In genomic region chr14:51953996-51954395, GRCh38 we compare ENCODE assay signal across 18 cellular contexts. TPM values are rescaled to one million over a fixed set of nuclear protein-coding genes. Genes with fewer than 3 reads are reported as not detected.
A peak's percentile ranks its signal among the peaks of the same experiment; 100 is the strongest.
DNase-seq lines count a peak whose midpoint lies in the region; ATAC-seq lines count a peak whose summit lies in the region.
"Had no signal": no experiment of that assay in that cellular context is flagged by ENCODE, and none has a peak within 500 bp of the region (broad histone marks: within the 10 kb centered on the region; RNA-seq: fewer than 3 reads in every experiment).

No MANE protein-coding gene starts in this region.

- peak overlapping the region in 9 of 10 donors; percentile 13 to 72 (median 45) for H3K27ac Mint-ChIP-seq in naive thymus-derived CD8-positive, alpha-beta T cell
- H3K27ac Mint-ChIP-seq: WTC11 had no signal

- H3K36me3 Mint-ChIP-seq in naive thymus-derived CD8-positive, alpha-beta T cell = peaks cover 64 to 94% (median 80%) of the 10 kb centered on the region in 3 donors

- in situ Hi-C loops in SK-MEL-5 (cut with HindIII; ENCODE audit: low pct_unique_long_range_greater_than_20kb, low sequenced_read_pairs) = no loop called here

- no peak overlapping the region for H3K4me3 Mint-ChIP-seq in naive thymus-derived CD8-positive, alpha-beta T cell
- H3K4me3 Mint-ChIP-seq: WTC11 had no signal

- H3K9me3 Mint-ChIP-seq in naive thymus-derived CD8-positive, alpha-beta T cell = peaks cover 8 to 21% (median 14%) of the 10 kb centered on the region in 9 donors

- peaks cover 13 to 32% (median 22%) of the 10 kb centered on the region in 4 donors for H3K4me1 Mint-ChIP-seq in naive thymus-derived CD8-positive, alpha-beta T cell
- H3K4me1 Mint-ChIP-seq: WTC11 had no signal

- no peak for ATAC-seq in naive thymus-derived CD8-positive, alpha-beta T cell
- no peak for ATAC-seq in GM19035 (IDR thresholded peaks at IDR 0.05; ENCODE audit: unreplicated experiment)
- ATAC-seq: HepG2, left lobe of liver, WTC11 had no signal

- no peaks in the 10 kb centered on the region for H3K27me3 Mint-ChIP-seq in naive thymus-derived CD8-positive, alpha-beta T cell

- POLR2A ChIA-PET in naive thymus-derived CD8-positive, alpha-beta T cell (lab: Charles Lee) = no interaction called here

- DNase-seq in NCI-H1436 (lab: John Stamatoyannopoulos, UW) (peak; percentile 64), NCI-H1436 treated with DMSO at 0.1 percent for 48 hours (lab: John Stamatoyannopoulos, UW) (no peak), COLO829 (ENCODE audit: low spot score) (peak; percentile 81), SK-MEL-5 (ENCODE audit: low read depth, low spot score) (peak; percentile 57), NCI-H1105 treated with DMSO at 0.1 percent for 48 hours (lab: John Stamatoyannopoulos, UW) (no peak), NOMO-1 treated with DMSO at 0.1 percent for 48 hours (lab: John Stamatoyannopoulos, UW; ENCODE audit: unreplicated experiment) (no peak)
- DNase-seq in naive thymus-derived CD8-positive, alpha-beta T cell = no peak
- DNase-seq: activated CD8-positive, alpha-beta memory T cell treated with anti-CD3 and anti-CD28 coated beads, Interleukin-2, amount 50 U/mL, for 4 hours; activated effector memory CD4-positive, alpha-beta T cell treated with Interleukin-2 at 50 U/mL for 16 hours; adrenal gland; brain microvascular endothelial cell; occipital lobe; SIG-M5; stimulated activated naive CD4-positive, alpha-beta T cell treated with Interleukin-2 at 50 U/mL for 16 hours had no signal

RNA-seq across cellular contexts. Expression of gene RTRAF, which starts 35.4 kb away (rescaled TPM):
- 287 and 310 TPM in 2 replicates for total RNA-seq in SK-MEL-5 (2014; rRNA removed; shearing (Covaris generic))
- 107 and 117 TPM in 2 replicates for polyA plus RNA-seq in SK-MEL-5 (2015; cell fraction: cytosol; rRNA removed)
- 34.6 and 44.4 TPM in 2 replicates for polyA plus RNA-seq in SK-MEL-5 (2015; cell fraction: nucleus; rRNA removed)
- total RNA-seq in naive thymus-derived CD8-positive, alpha-beta T cell = 100 to 1,000 TPM; 105 to 116 TPM
- 100 to 1,000 TPM; 166 to 231 (median 203) TPM for polyA plus RNA-seq in naive thymus-derived CD8-positive, alpha-beta T cell

Comparison
In these comparisons a context has a peak if more than half of its experiments do, and no peak if none do; other contexts are left out.
1. DNase-seq: peak in NCI-H1436 (single experiment), COLO829 (single experiment) and SK-MEL-5 (single experiment); none in NCI-H1436 treated with DMSO at 0.1 percent for 48 hours (single experiment), naive thymus-derived CD8-positive, alpha-beta T cell (0 of 10), NCI-H1105 treated with DMSO at 0.1 percent for 48 hours (single experiment) and NOMO-1 treated with DMSO at 0.1 percent for 48 hours (single experiment).